21 cellular contexts compared by ENCODE assay signal in genomic region chr16:73671102-73671501, GRCh38.
DNase-seq lines count a peak whose midpoint lies in the region; ATAC-seq and TF ChIP-seq lines count a peak whose summit lies in the region.
"Had no signal": no experiment of that assay in that cellular context is flagged by ENCODE, and none has a peak within 500 bp of the region (broad histone marks: within the 10 kb centered on the region; RNA-seq: fewer than 3 reads in every experiment).

No MANE protein-coding gene starts in this region.

- POLR2A ChIA-PET in A673 (lab: Charles Lee; ENCODE audit: low non-redundant PET) = interaction anchor here (0.6 kb wide), 1 partner anchor 16 kb away, joined by 3 read pairs; no protein-coding TSS in a partner anchor

- BruUV-seq in A673 (replicated peaks; lab: Mats Ljungman, UMichigan) = no TSS peak

- 71 to 76% methylated on average over 6 to 8 of the region's 8 CpGs for WGBS in endodermal cell (ENCODE audit: insufficient coverage in 1 of 2, insufficient read length in 1 of 2), 2 experiments

- H3K27me3 Mint-ChIP-seq in endodermal cell (ENCODE audit: insufficient read depth) (no peaks in the 10 kb centered on the region), progenitor cell of endocrine pancreas (peaks cover 12% of the 10 kb centered on the region)
- H3K27me3 Mint-ChIP-seq: IgD-negative memory B cell had no signal

- peaks cover 8% of the 10 kb centered on the region for H3K4me1 ChIP-seq in A673 (ENCODE audit: insufficient read depth, low read length, poor library complexity, severe bottlenecking)
- peaks cover 3% of the 10 kb centered on the region for H3K4me1 ChIP-seq in endodermal cell (ENCODE audit: control insufficient read depth, insufficient read depth, low read length)
- peaks cover 3% of the 10 kb centered on the region for H3K4me1 ChIP-seq in neuron (ENCODE audit: insufficient read depth, low read length)

- peaks cover 18% of the 10 kb centered on the region for H3K4me1 Mint-ChIP-seq in endodermal cell
- H3K4me1 Mint-ChIP-seq in progenitor cell of endocrine pancreas (ENCODE audit: low read depth) = no peaks in the 10 kb centered on the region
- H3K4me1 Mint-ChIP-seq in stimulated activated effector memory CD8-positive, alpha-beta T cell treated with anti-CD3 and anti-CD28 coated beads, Interleukin-12 subunit alpha, Interleukin-12 subunit beta, amount 100 ng/mL, for 72 hours = no peaks in the 10 kb centered on the region
- H3K4me1 Mint-ChIP-seq: B cell, IgD-negative memory B cell had no signal

- intact Hi-C loops in A673 (cut with micrococcal nuclease; ENCODE audit: unreplicated experiment) = no loop called here

- H3K27me3 ChIP-seq in A673 (replicated peaks; ENCODE audit: insufficient read depth, low read depth, low read length, poor library complexity) (peaks cover 20% of the 10 kb centered on the region), endodermal cell (ENCODE audit: control insufficient read depth, insufficient read depth, low read length, poor library complexity, severe bottlenecking) (no peaks in the 10 kb centered on the region), neuron (ENCODE audit: insufficient read depth, low read length) (no peaks in the 10 kb centered on the region)
- H3K27me3 ChIP-seq: MG63 had no signal

- H3K9me3 Mint-ChIP-seq in endodermal cell (peaks cover 3% of the 10 kb centered on the region), progenitor cell of endocrine pancreas (ENCODE audit: low read depth) (no peaks in the 10 kb centered on the region)
- H3K9me3 Mint-ChIP-seq in stimulated activated effector memory CD8-positive, alpha-beta T cell treated with anti-CD3 and anti-CD28 coated beads, Interleukin-12 subunit alpha, Interleukin-12 subunit beta, amount 100 ng/mL, for 72 hours = no peaks in the 10 kb centered on the region

- H3K4me3 ChIP-seq in A673 (ENCODE audit: low read depth, low read length, poor library complexity, severe bottlenecking) (no peak overlapping the region), endodermal cell (ENCODE audit: low read length) (no peak overlapping the region), neuron (ENCODE audit: low read length) (peak overlapping the region; percentile 24)
- H3K4me3 ChIP-seq: MG63, SK-N-MC had no signal

- no peak for ATAC-seq in stimulated activated effector memory CD8-positive, alpha-beta T cell treated with anti-CD3 and anti-CD28 coated beads, Interleukin-12 subunit alpha, Interleukin-12 subunit beta, amount 100 ng/mL, for 72 hours

- no peaks in the 10 kb centered on the region for H3K9me3 ChIP-seq in A673 (ENCODE audit: low read depth, low read length, poor library complexity, severe bottlenecking)
- peaks cover 19% of the 10 kb centered on the region for H3K9me3 ChIP-seq in endodermal cell (ENCODE audit: control insufficient read depth, low read length)
- no peaks in the 10 kb centered on the region for H3K9me3 ChIP-seq in neuron (ENCODE audit: low read length)
- H3K9me3 ChIP-seq: MG63 had no signal

- H2AFZ ChIP-seq in neuron (ENCODE audit: low read depth, low read length) = peak overlapping the region; percentile 80

- TF ChIP-seq CTCF in A673 (conservative IDR thresholded peaks at IDR 0.05; ENCODE audit: low read depth, low read length) (no peak), endodermal cell (conservative IDR thresholded peaks at IDR 0.05) (no peak), progenitor cell of endocrine pancreas (IDR thresholded peaks at IDR 0.05; ENCODE audit: unreplicated experiment) (no peak)

- no peak overlapping the region for H3K27ac Mint-ChIP-seq in endodermal cell
- no peak overlapping the region for H3K27ac Mint-ChIP-seq in progenitor cell of endocrine pancreas
- no peak overlapping the region for H3K27ac Mint-ChIP-seq in stimulated activated effector memory CD8-positive, alpha-beta T cell treated with anti-CD3 and anti-CD28 coated beads, Interleukin-12 subunit alpha, Interleukin-12 subunit beta, amount 100 ng/mL, for 72 hours
- H3K27ac Mint-ChIP-seq: B cell, IgD-negative memory B cell had no signal

- peak; percentile 38 for DNase-seq in A673 (ENCODE audit: low spot score)
- peak; percentile 76 for DNase-seq in NCI-H2227 treated with DMSO at 0.1 percent for 48 hours (lab: John Stamatoyannopoulos, UW)
- peak; percentile 45 for DNase-seq in endodermal cell
- no peak for DNase-seq in KG1 (lab: John Stamatoyannopoulos, UW)
- no peak for DNase-seq in progenitor cell of endocrine pancreas (ENCODE audit: low spot score, unreplicated experiment)
- DNase-seq in activated CD8-positive, alpha-beta memory T cell treated with anti-CD3 and anti-CD28 coated beads, Interleukin-2, amount 50 U/mL, for 48 hours = no peak
- no peak for DNase-seq in stimulated activated effector memory CD8-positive, alpha-beta T cell treated with anti-CD3 and anti-CD28 coated beads, Interleukin-12 subunit alpha, Interleukin-12 subunit beta, amount 100 ng/mL, for 72 hours (ENCODE audit: low spot score in 2 of 2)
- DNase-seq: 8988T; DMS 273 treated with DMSO at 0.1 percent for 48 hours; DND-41; Kasumi-1; MG63; NCI-H1048; NCI-H524; NK-92 treated with Interleukin-12 subunit alpha and Interleukin-12 subunit beta, amount 100 ng/mL, for 24 hours; OCI-M1; SHP77 had no signal

- H3K9ac ChIP-seq in endodermal cell (ENCODE audit: extremely low read depth, low read length, poor library complexity, severe bottlenecking) = no peak overlapping the region

- H3K4me3 Mint-ChIP-seq in endodermal cell (no peak overlapping the region), progenitor cell of endocrine pancreas (ENCODE audit: low read depth) (no peak overlapping the region)
- no peak overlapping the region for H3K4me3 Mint-ChIP-seq in stimulated activated effector memory CD8-positive, alpha-beta T cell treated with anti-CD3 and anti-CD28 coated beads, Interleukin-12 subunit alpha, Interleukin-12 subunit beta, amount 100 ng/mL, for 72 hours
- H3K4me3 Mint-ChIP-seq: B cell, IgD-negative memory B cell had no signal

- no peaks in the 10 kb centered on the region for H3K36me3 ChIP-seq in A673 (ENCODE audit: insufficient read depth, low read length, poor library complexity, severe bottlenecking)
- no peaks in the 10 kb centered on the region for H3K36me3 ChIP-seq in endodermal cell (ENCODE audit: control insufficient read depth, insufficient read depth, low read length)
- no peaks in the 10 kb centered on the region for H3K36me3 ChIP-seq in neuron (ENCODE audit: insufficient read depth, low read length)
- H3K36me3 ChIP-seq: MG63 had no signal

- H3K27ac ChIP-seq in A673 (ENCODE audit: low read depth, low read length, poor library complexity, severe bottlenecking) (no peak overlapping the region), endodermal cell (ENCODE audit: low read depth, low read length) (peak overlapping the region; percentile 33)
- H3K27ac ChIP-seq: SK-N-MC had no signal

- H3K36me3 Mint-ChIP-seq in endodermal cell (ENCODE audit: low read depth) (no peaks in the 10 kb centered on the region), progenitor cell of endocrine pancreas (ENCODE audit: insufficient read depth) (no peaks in the 10 kb centered on the region)
- H3K36me3 Mint-ChIP-seq in stimulated activated effector memory CD8-positive, alpha-beta T cell treated with anti-CD3 and anti-CD28 coated beads, Interleukin-12 subunit alpha, Interleukin-12 subunit beta, amount 100 ng/mL, for 72 hours = no peaks in the 10 kb centered on the region
- H3K36me3 Mint-ChIP-seq: IgD-negative memory B cell had no signal

- CTCF ChIA-PET in A673 (lab: Charles Lee) = interaction anchor here (0.7 kb wide), 1 partner anchor 13 kb away, joined by 3 read pairs; no protein-coding TSS in a partner anchor

Comparison
In these comparisons a context has a peak if more than half of its experiments do, and no peak if none do; other contexts are left out.
1. DNase-seq: peak in A673 (single experiment), NCI-H2227 treated with DMSO at 0.1 percent for 48 hours (single experiment) and endodermal cell (single experiment); none in KG1 (single experiment), progenitor cell of endocrine pancreas (single experiment), activated CD8-positive, alpha-beta memory T cell treated with anti-CD3 and anti-CD28 coated beads, Interleukin-2, amount 50 U/mL, for 48 hours (single experiment) and stimulated activated effector memory CD8-positive, alpha-beta T cell treated with anti-CD3 and anti-CD28 coated beads, Interleukin-12 subunit alpha, Interleukin-12 subunit beta, amount 100 ng/mL, for 72 hours (0 of 2).